23 cellular contexts compared by ENCODE assay signal in genomic region chr1:151085953-151086559, GRCh38. TPM values are rescaled to one million over a fixed set of nuclear protein-coding genes. Genes with fewer than 3 reads are reported as not detected.
DNase-seq lines count a peak whose midpoint lies in the region; ATAC-seq, FAIRE-seq and TF ChIP-seq lines count a peak whose summit lies in the region.
"Had no signal": no experiment of that assay in that cellular context is flagged by ENCODE, and none has a peak within 500 bp of the region (broad histone marks: within the 10 kb centered on the region; RNA-seq: fewer than 3 reads in every experiment).

No MANE protein-coding gene starts in this region.

- H2AK5ac ChIP-seq in IMR-90 (ENCODE audit: low read depth, low read length) = no peak overlapping the region

- H2BK15ac ChIP-seq in IMR-90 (ENCODE audit: low read depth, low read length) = no peak overlapping the region

- H3K4me2 ChIP-seq in A549 (peak overlapping the region; percentile 31; the same call in 1 of the 3 replicates), IMR-90 (ENCODE audit: low read depth, low read length) (no peak overlapping the region)

- H3K9me3 Mint-ChIP-seq in endothelial cell (ENCODE audit: unreplicated experiment) = no peaks in the 10 kb centered on the region
- H3K9me3 Mint-ChIP-seq: CD8-positive, alpha-beta memory T cell; IgD-negative memory B cell had no signal

- no peak overlapping the region for H3K14ac ChIP-seq in IMR-90 (replicated peaks; ENCODE audit: low read depth, low read length)

- no peaks in the 10 kb centered on the region for H3K36me3 Mint-ChIP-seq in endothelial cell (ENCODE audit: low read depth, unreplicated experiment)

- no peaks in the 10 kb centered on the region for H3K9me1 ChIP-seq in IMR-90 (ENCODE audit: insufficient read depth, low read length)

- no peak for DNase-seq in A549 (ENCODE audit: low read depth in 1 of 2, low spot score in 1 of 2)
- no peak for DNase-seq in IMR-90
- DNase-seq in WERI-Rb-1 = peak; percentile 6
- no peak for DNase-seq in endothelial cell (ENCODE audit: low spot score)
- DNase-seq: ACHN; C1 segment of cervical spinal cord; CD8-positive, alpha-beta memory T cell; DMS79 treated with DMSO at 0.1 percent for 48 hours; MM.1S; NCI-H1092 treated with DMSO at 0.1 percent for 48 hours; NCI-H1694; NCI-H2107; NCI-H510A; Peyer's patch; SW 1271; T-helper 2 cell had no signal

- H3K4ac ChIP-seq in IMR-90 (ENCODE audit: low read depth, low read length) = no peak overlapping the region

- intact Hi-C loops in IMR-90 (cut with micrococcal nuclease) = no loop called here

- H3K27ac ChIP-seq in A549 (peak overlapping the region; percentile 44 to 71), IMR-90 (ENCODE audit: insufficient read depth, low read length) (no peak overlapping the region), WERI-Rb-1 (no peak overlapping the region)
- H3K27ac ChIP-seq: HL-60, Peyer's patch had no signal

- no peak overlapping the region for H2BK120ac ChIP-seq in IMR-90 (ENCODE audit: low read depth, low read length)

- H4K5ac ChIP-seq in IMR-90 (ENCODE audit: low read depth, low read length) = no peak overlapping the region

- no peak overlapping the region for H2BK20ac ChIP-seq in IMR-90 (ENCODE audit: low read depth, low read length)

- TF ChIP-seq RAD21 in A549 (conservative IDR thresholded peaks at IDR 0.05 in 1 of 2, IDR thresholded peaks at IDR 0.05 in 1 of 2) = no peak
- TF ChIP-seq RAD21 in IMR-90 (IDR thresholded peaks at IDR 0.05; ENCODE audit: low read length) = no peak

- no TSS peak for BruUV-seq in IMR-90 (replicated peaks; lab: Mats Ljungman, UMichigan)

- H3K56ac ChIP-seq in IMR-90 (ENCODE audit: extremely low read depth, insufficient read depth, low read length) = no peak overlapping the region

- TF ChIP-seq CTCF in A549 (IDR thresholded peaks at IDR 0.05) = no peak
- TF ChIP-seq CTCF in IMR-90 (conservative IDR thresholded peaks at IDR 0.05; ENCODE audit: low read depth, low read length) = no peak
- TF ChIP-seq CTCF in WERI-Rb-1 (IDR thresholded peaks at IDR 0.05; ENCODE audit: low read depth, low read length) = no peak
- no peak for TF ChIP-seq CTCF in endothelial cell (IDR thresholded peaks at IDR 0.05; ENCODE audit: unreplicated experiment)

- no peaks in the 10 kb centered on the region for H3K4me1 Mint-ChIP-seq in endothelial cell (ENCODE audit: unreplicated experiment)
- H3K4me1 Mint-ChIP-seq: CD8-positive, alpha-beta memory T cell had no signal

- no peak overlapping the region for H4K8ac ChIP-seq in IMR-90 (ENCODE audit: low read depth in 2 of 2, low read length in 2 of 2)

- H3K4me3 ChIP-seq in A549 (no peak overlapping the region), IMR-90 (ENCODE audit: insufficient read depth, low read depth, low read length) (no peak overlapping the region), WERI-Rb-1 (ENCODE audit: low read depth, low read length) (no peak overlapping the region)
- H3K4me3 ChIP-seq: Peyer's patch had no signal

- CTCF ChIA-PET in A549 (lab: Yijun Ruan, JAX) (interaction anchor here (0.7 to 4.8 kb wide), 8 partner anchors 11 to 71 kb away, joined by 3 to 29 read pairs (median 4); partner anchors contain the start of genes CDC42SE1, GABPB2 and TNFAIP8L2), IMR-90 (lab: Yijun Ruan, JAX) (no interaction called here)

- no peaks in the 10 kb centered on the region for H4K20me1 ChIP-seq in IMR-90 (ENCODE audit: insufficient read depth, low read length)

- H3K4me3 Mint-ChIP-seq in endothelial cell (ENCODE audit: unreplicated experiment) = no peak overlapping the region
- H3K4me3 Mint-ChIP-seq: CD8-positive, alpha-beta memory T cell; IgD-negative memory B cell had no signal

- no peak overlapping the region for H2BK5ac ChIP-seq in IMR-90 (ENCODE audit: low read depth, low read length, poor library complexity, severe bottlenecking)

- dilution Hi-C loops in IMR-90 (cut with HindIII; ENCODE audit: low sequenced_read_pairs, unreplicated experiment) = no loop called here

- in situ Hi-C loops in IMR-90 (cut with MboI; ENCODE audit: low sequenced_read_pairs) = no loop called here

- POLR2A ChIA-PET in A549 (lab: Yijun Ruan, JAX) (no interaction called here), IMR-90 (lab: Charles Lee; ENCODE audit: unreplicated experiment) (no interaction called here)

- WGBS in A549 (ENCODE audit: missing lambda C conversion rate) = 61% methylated on average over 4 of the region's 4 CpGs
- WGBS in IMR-90 (ENCODE audit: extremely low coverage in 2 of 2, insufficient read length in 1 of 2), 2 experiments = no CpG with 5 or more reads among the region's 4 CpGs

- H2AFZ ChIP-seq in IMR-90 (replicated peaks; ENCODE audit: low read length, poor library complexity) = no peak overlapping the region

- no peaks in the 10 kb centered on the region for H3K9me3 ChIP-seq in A549
- no peaks in the 10 kb centered on the region for H3K9me3 ChIP-seq in IMR-90 (ENCODE audit: control insufficient read depth, insufficient read depth, low read length)
- peaks cover 4% of the 10 kb centered on the region for H3K9me3 ChIP-seq in WERI-Rb-1 (ENCODE audit: severe bottlenecking)
- H3K9me3 ChIP-seq: Peyer's patch had no signal

- H3K27me3 ChIP-seq in IMR-90 (ENCODE audit: control insufficient read depth, insufficient read depth, low read length) (no peaks in the 10 kb centered on the region), WERI-Rb-1 (ENCODE audit: insufficient read depth, low read depth, severe bottlenecking) (no peaks in the 10 kb centered on the region)
- H3K27me3 ChIP-seq: Peyer's patch had no signal

- no peak overlapping the region for H4K91ac ChIP-seq in IMR-90 (ENCODE audit: insufficient read depth, low read depth, low read length)

- no peak overlapping the region for H2AK9ac ChIP-seq in IMR-90 (replicated peaks; ENCODE audit: low read depth, low read length, poor library complexity)

- H3K4me1 ChIP-seq in A549 (peaks cover 9% of the 10 kb centered on the region), IMR-90 (ENCODE audit: control insufficient read depth, insufficient read depth, low read length) (no peaks in the 10 kb centered on the region)
- H3K4me1 ChIP-seq: Peyer's patch had no signal

- H3K79me1 ChIP-seq in IMR-90 (ENCODE audit: low read depth in 1 of 2, low read length in 2 of 2) = no peaks in the 10 kb centered on the region

- no peak overlapping the region for H3K9ac ChIP-seq in IMR-90 (ENCODE audit: low read depth, low read length)

- H3K36me3 ChIP-seq in IMR-90 (ENCODE audit: control insufficient read depth, insufficient read depth, low read length) (no peaks in the 10 kb centered on the region), WERI-Rb-1 (peaks cover 7% of the 10 kb centered on the region)
- H3K36me3 ChIP-seq: Peyer's patch had no signal

- no peak for TF ChIP-seq POLR2A in A549 (IDR thresholded peaks at IDR 0.05; ENCODE audit: low read length)
- no peak for TF ChIP-seq POLR2A in IMR-90 (IDR thresholded peaks at IDR 0.05; ENCODE audit: low read depth, low read length)

- FAIRE-seq in A549 (lab: Jason Lieb, UNC) = no peak
- FAIRE-seq: D721Med, H54 had no signal

- no peak overlapping the region for H3K23ac ChIP-seq in IMR-90 (ENCODE audit: low read depth, low read length)

- TF ChIP-seq EP300 in A549 (IDR thresholded peaks at IDR 0.05) = no peak

- H3K27me3 Mint-ChIP-seq in endothelial cell (ENCODE audit: unreplicated experiment) = no peaks in the 10 kb centered on the region
- H3K27me3 Mint-ChIP-seq: CD8-positive, alpha-beta memory T cell; IgD-negative memory B cell had no signal

- ATAC-seq in A549 (peak in 1 of 2 experiments; percentile 64; a peak in 3 of 6 replicates), IMR-90 (ENCODE audit: low read depth) (no peak), HG02973 (IDR thresholded peaks at IDR 0.05; ENCODE audit: unreplicated experiment) (no peak), HG03565 (IDR thresholded peaks at IDR 0.05; ENCODE audit: unreplicated experiment) (no peak)

- no peak overlapping the region for H3K18ac ChIP-seq in IMR-90 (ENCODE audit: low read depth, low read length)

- no peak overlapping the region for H3K27ac Mint-ChIP-seq in endothelial cell (ENCODE audit: unreplicated experiment)
- H3K27ac Mint-ChIP-seq: IgD-negative memory B cell had no signal

RNA-seq across cellular contexts. Expression of gene GABPB2, which starts 15.5 kb away (rescaled TPM):
- polyA plus RNA-seq in A549 (2011; rRNA removed) (9.9 and 10.8 TPM in 2 replicates), A549 (2017; fragmentation: RNase III; extraction: RNeasy Plus Mini Kit Qiagen cat#74134 plus additional on column Dnase treatment) (2.4 to 3.9 TPM (median 3.3 TPM) in 3 replicates), IMR-90 (2012; rRNA removed) (6.0 and 7.5 TPM in 2 replicates)
- 3.9 and 4.6 TPM in 2 replicates for polyA plus RNA-seq in A549 (2012; cell fraction: cytosol; rRNA removed)
- 2.6 and 3.3 TPM in 2 replicates for polyA plus RNA-seq in A549 (2012; cell fraction: nucleus; rRNA removed)
- 15.9 and 18.0 TPM in 2 replicates for polyA minus RNA-seq in A549 (2011; rRNA and poly(A)+ RNA removed)
- total RNA-seq in IMR-90 (2012; rRNA removed) (11.9 and 12.9 TPM in 2 replicates), endothelial cell (ENCODE audit: unreplicated experiment) (4.1 TPM)
- polyA plus RNA-seq in IMR-90 (2012; cell fraction: cytosol; rRNA removed) = 2.5 and 3.1 TPM in 2 replicates
- polyA plus RNA-seq in IMR-90 (2012; cell fraction: nucleus; rRNA removed; ENCODE audit: low replicate concordance) = 7.2 and 16.4 TPM in 2 replicates

RNA-seq across cellular contexts. Expression of gene MLLT11, which starts 25.9 kb away (rescaled TPM):
- polyA plus RNA-seq in A549 (2011; rRNA removed) = 33.7 and 35.3 TPM in 2 replicates
- polyA plus RNA-seq in A549 (2012; cell fraction: cytosol; rRNA removed) = 16.3 and 18.3 TPM in 2 replicates
- 5.2 and 8.3 TPM in 2 replicates for polyA plus RNA-seq in A549 (2012; cell fraction: nucleus; rRNA removed)
- 26.0 to 28.2 TPM (median 26.5 TPM) in 3 replicates for polyA plus RNA-seq in A549 (2017; fragmentation: RNase III; extraction: RNeasy Plus Mini Kit Qiagen cat#74134 plus additional on column Dnase treatment)
- 9.5 and 11.8 TPM in 2 replicates for polyA minus RNA-seq in A549 (2011; rRNA and poly(A)+ RNA removed)
- total RNA-seq in IMR-90 (2012; rRNA removed) = 3.6 and 5.3 TPM in 2 replicates
- polyA plus RNA-seq in IMR-90 (2012; rRNA removed) = 16.6 and 17.5 TPM in 2 replicates
- polyA plus RNA-seq in IMR-90 (2012; cell fraction: cytosol; rRNA removed) = 4.6 and 11.0 TPM in 2 replicates
- polyA plus RNA-seq in IMR-90 (2012; cell fraction: nucleus; rRNA removed; ENCODE audit: low replicate concordance) = 2.1 and 6.3 TPM in 2 replicates
- 27.8 TPM for total RNA-seq in endothelial cell (ENCODE audit: unreplicated experiment)

RNA-seq across cellular contexts. Expression of gene CDC42SE1, which starts 26.6 kb away (rescaled TPM):
- polyA plus RNA-seq in A549 (2011; rRNA removed) = 78.1 and 83.1 TPM in 2 replicates
- polyA plus RNA-seq in A549 (2012; cell fraction: cytosol; rRNA removed) = 26.2 and 30.5 TPM in 2 replicates
- 25.4 and 35.1 TPM in 2 replicates for polyA plus RNA-seq in A549 (2012; cell fraction: nucleus; rRNA removed)
- 50.6 to 54.7 TPM (median 52.0 TPM) in 3 replicates for polyA plus RNA-seq in A549 (2017; fragmentation: RNase III; extraction: RNeasy Plus Mini Kit Qiagen cat#74134 plus additional on column Dnase treatment)
- 68.8 and 71.3 TPM in 2 replicates for polyA minus RNA-seq in A549 (2011; rRNA and poly(A)+ RNA removed)
- 47.0 and 48.6 TPM in 2 replicates for total RNA-seq in IMR-90 (2012; rRNA removed)
- 47.4 and 58.5 TPM in 2 replicates for polyA plus RNA-seq in IMR-90 (2012; rRNA removed)
- polyA plus RNA-seq in IMR-90 (2012; cell fraction: cytosol; rRNA removed) = 14.4 and 21.6 TPM in 2 replicates
- polyA plus RNA-seq in IMR-90 (2012; cell fraction: nucleus; rRNA removed; ENCODE audit: low replicate concordance) = 77.9 and 307 TPM in 2 replicates
- 180 TPM for total RNA-seq in endothelial cell (ENCODE audit: unreplicated experiment)

RNA-seq across cellular contexts. Expression of gene C1orf56, which starts 38.5 kb away (rescaled TPM):
- polyA plus RNA-seq in A549 (2011; rRNA removed) (2.9 and 3.3 TPM in 2 replicates), A549 (2017; fragmentation: RNase III; extraction: RNeasy Plus Mini Kit Qiagen cat#74134 plus additional on column Dnase treatment) (5.1 to 6.8 TPM (median 6.6 TPM) in 3 replicates), IMR-90 (2012; rRNA removed) (1.2 and 1.5 TPM in 2 replicates)
- polyA plus RNA-seq in A549 (2012; cell fraction: cytosol; rRNA removed) = 4.2 and 6.6 TPM in 2 replicates
- 3.6 and 5.0 TPM in 2 replicates for polyA plus RNA-seq in A549 (2012; cell fraction: nucleus; rRNA removed)
- polyA minus RNA-seq in A549 (2011; rRNA and poly(A)+ RNA removed) = 4.3 and 4.5 TPM in 2 replicates
- total RNA-seq in IMR-90 (2012; rRNA removed) (0.54 and 0.83 TPM in 2 replicates), endothelial cell (ENCODE audit: unreplicated experiment) (1.0 TPM)
- polyA plus RNA-seq in IMR-90 (2012; cell fraction: cytosol; rRNA removed) = 1.2 and 2.5 TPM in 2 replicates
- 0.87 and 1.4 TPM in 2 replicates for polyA plus RNA-seq in IMR-90 (2012; cell fraction: nucleus; rRNA removed; ENCODE audit: low replicate concordance)

RNA-seq across cellular contexts. Expression of gene BNIPL, which starts 49.7 kb away (rescaled TPM):
- polyA plus RNA-seq in A549 (2011; rRNA removed) (0.30 and 0.38 TPM in 2 replicates), A549 (2017; fragmentation: RNase III; extraction: RNeasy Plus Mini Kit Qiagen cat#74134 plus additional on column Dnase treatment) (0.22 to 0.51 TPM (median 0.28 TPM) in 3 replicates), IMR-90 (2012; rRNA removed) (0.10 and 0.38 TPM in 2 replicates)
- 0.12 and 0.17 TPM in 2 replicates for polyA plus RNA-seq in A549 (2012; cell fraction: cytosol; rRNA removed)
- 0.47 and 0.78 TPM in 2 replicates for polyA plus RNA-seq in A549 (2012; cell fraction: nucleus; rRNA removed)
- 0.21 and 0.24 TPM in 2 replicates for polyA minus RNA-seq in A549 (2011; rRNA and poly(A)+ RNA removed)
- total RNA-seq in IMR-90 (2012; rRNA removed) (under 0.01 TPM in 1 of 2 replicates, not detected in the other), endothelial cell (ENCODE audit: unreplicated experiment) (1.5 TPM)
- polyA plus RNA-seq in IMR-90 (2012; cell fraction: cytosol; rRNA removed) = 0.05 and 0.15 TPM in 2 replicates
- 0.79 and 1.3 TPM in 2 replicates for polyA plus RNA-seq in IMR-90 (2012; cell fraction: nucleus; rRNA removed; ENCODE audit: low replicate concordance)
- total RNA-seq: HT1080 had no signal

Comparison
In these comparisons a context has a peak if more than half of its experiments do, and no peak if none do; other contexts are left out.
1. H3K27ac ChIP-seq: peak in A549 (2 of 2); none in IMR-90 (single experiment) and WERI-Rb-1 (single experiment).